In genomic region chr6:10521104-10521808, GRCh38 we compare ENCODE assay signal across 8 cellular contexts. TPM values are rescaled to one million over a fixed set of nuclear protein-coding genes. Genes with fewer than 3 reads are reported as not detected.
DNase-seq lines count a peak whose midpoint lies in the region; ATAC-seq, FAIRE-seq and TF ChIP-seq lines count a peak whose summit lies in the region.

GCNT2 (plus strand) TSS chr6:10521351; CDS start chr6:10528912, 7,561 bp downstream.

- 13% methylated on average over 12 of the region's 12 CpGs for WGBS in suprapubic skin

- no peak for TF ChIP-seq POLR2A in suprapubic skin (IDR thresholded peaks at IDR 0.05)

- no peaks in the 10 kb centered on the region for H3K9me3 ChIP-seq in ascending aorta
- H3K9me3 ChIP-seq in iPS-18a (ENCODE audit: control insufficient read depth, low read depth, low read length), result no peaks in the 10 kb centered on the region
- H3K9me3 ChIP-seq in suprapubic skin, result no peaks in the 10 kb centered on the region

- DNase-seq in GM19239 (ENCODE audit: insufficient read length, low spot score) (no peak), ascending aorta (ENCODE audit: low spot score in 2 of 2) (no peak), suprapubic skin (ENCODE audit: low spot score in 2 of 2) (no peak), AML-193 (lab: John Stamatoyannopoulos, UW) (no peak), NCI-H1092 (lab: John Stamatoyannopoulos, UW) (no peak)

- no peak for TF ChIP-seq EP300 in suprapubic skin (IDR thresholded peaks at IDR 0.05)

- FAIRE-seq in GM19239 (lab: Jason Lieb, UNC), result peak; percentile 93

- ATAC-seq in HG03565 (IDR thresholded peaks at IDR 0.05; ENCODE audit: unreplicated experiment), result peak; percentile 34
- ATAC-seq in HG03521 (IDR thresholded peaks at IDR 0.05; ENCODE audit: unreplicated experiment), result no peak

- no peak for TF ChIP-seq CTCF in ascending aorta (IDR thresholded peaks at IDR 0.05)
- no peak for TF ChIP-seq CTCF in suprapubic skin (IDR thresholded peaks at IDR 0.05)

- H3K36me3 ChIP-seq in ascending aorta, result no peaks in the 10 kb centered on the region
- no peaks in the 10 kb centered on the region for H3K36me3 ChIP-seq in iPS-18a (ENCODE audit: control insufficient read depth, low read depth, low read length)
- H3K36me3 ChIP-seq in suprapubic skin, result no peaks in the 10 kb centered on the region

- H3K27me3 ChIP-seq in ascending aorta (no peaks in the 10 kb centered on the region), iPS-18a (ENCODE audit: control insufficient read depth, insufficient read depth, low read length) (no peaks in the 10 kb centered on the region), suprapubic skin (no peaks in the 10 kb centered on the region)

- peak within 1 kb of the TSS in 1 of 2 donors; percentile 42 for H3K4me3 ChIP-seq in ascending aorta
- peak within 1 kb of the TSS; percentile 16 for H3K4me3 ChIP-seq in iPS-18a (ENCODE audit: low read length)
- H3K4me3 ChIP-seq in suprapubic skin, result peak within 1 kb of the TSS; percentile 5

- intact Hi-C loops in ascending aorta (cut with DNase I), result no loop called here

- H3K4me1 ChIP-seq in ascending aorta (peaks cover 10 to 14% of the 10 kb centered on the region in 2 donors), iPS-18a (ENCODE audit: control insufficient read depth, low read depth, low read length) (peaks cover 34% of the 10 kb centered on the region), suprapubic skin (peaks cover 15% of the 10 kb centered on the region)

- H3K27ac ChIP-seq in ascending aorta (peak within 1 kb of the TSS; percentile 85 to 92), iPS-18a (ENCODE audit: low read length) (peak within 1 kb of the TSS; percentile 4), suprapubic skin (peak within 1 kb of the TSS; percentile 43)

- H3K9ac ChIP-seq in iPS-18a (ENCODE audit: low read length), result peak within 1 kb of the TSS; percentile 14

RNA-seq across cellular contexts. Expression of gene GCNT2, which starts in this region (rescaled TPM):
- total RNA-seq in ascending aorta (16.7 TPM), suprapubic skin (10 to 100 TPM in 3 of 4 donors, 1 to 10 TPM in 1; 8.0 to 37.4 (median 14.4) TPM)

Comparison
In these comparisons a context has a peak if more than half of its experiments do, and no peak if none do; other contexts are left out.
1. H3K27ac ChIP-seq: peak in every context shown above with its lines; median percentile 88 in ascending aorta; 43 in suprapubic skin; 4 in iPS-18a.